In the genomic region with DNA sequence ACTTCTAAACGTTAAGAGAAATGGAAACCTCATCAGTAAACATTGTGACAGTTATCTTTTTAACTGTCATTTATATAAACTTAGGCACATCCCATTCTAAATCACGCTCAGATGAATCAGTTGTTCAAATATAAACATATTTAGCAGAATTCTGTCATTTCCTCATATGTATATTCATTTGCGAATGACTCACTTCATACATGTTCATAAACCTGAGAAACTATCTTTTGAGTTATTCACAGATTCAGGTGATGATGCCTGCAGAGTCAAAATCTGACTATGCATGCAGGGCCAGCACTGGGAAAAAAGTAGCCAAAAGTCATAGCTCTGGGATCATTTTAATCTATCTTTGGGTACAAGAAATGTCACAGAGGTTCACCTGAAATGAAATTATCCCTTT, we compare ENCODE assay signal across 23 cellular contexts.
"Had no signal": no experiment of that assay in that cellular context is flagged by ENCODE, and none has a peak within 500 bp of the region (broad histone marks: within the 10 kb centered on the region; RNA-seq: fewer than 3 reads in every experiment).

No MANE protein-coding gene starts in this region.

- H3K27ac ChIP-seq: HL-60, PC-9, Peyer's patch, SJCRH30 had no signal

- H3K9me3 ChIP-seq: Peyer's patch, SJCRH30 had no signal

- H2AFZ ChIP-seq: PC-9 had no signal

- H3K4me1 ChIP-seq: Peyer's patch, SJCRH30 had no signal

- H3K36me3 ChIP-seq: Peyer's patch, SJCRH30 had no signal

- ATAC-seq: Right ventricle myocardium inferior, SK-N-SH treated with all-trans-retinoic acid at 6 μM for 48 hours had no signal

- FAIRE-seq: HTR-8/SVneo had no signal

- H3K4me3 ChIP-seq: PC-9, Peyer's patch, SJCRH30 had no signal

- DNase-seq: KBM-7, NCI-H1092, NCI-H1105 treated with DMSO at 0.1 percent for 48 hours, NCI-H1417 treated with DMSO at 0.1 percent for 48 hours, NCI-H146, NCI-H1694 treated with DMSO at 0.1 percent for 48 hours, NCI-H1930, NCI-H2081, NCI-H2107, NCI-H226, NCI-H446, NCI-H510A, NCI-H69, NCI-H774, PC-9, Peyer's patch, SHP77 treated with DMSO at 0.1 percent for 48 hours, SJCRH30, T-helper 1 cell had no signal

- H3K4me2 ChIP-seq: PC-9 had no signal

- H3K27me3 ChIP-seq: Peyer's patch, SJCRH30 had no signal
